34 cellular contexts compared by ENCODE assay signal in genomic region chr1:95263400-95263799, GRCh38.
"Had no signal": no experiment of that assay in that cellular context is flagged by ENCODE, and none has a peak within 500 bp of the region (broad histone marks: within the 10 kb centered on the region; RNA-seq: fewer than 3 reads in every experiment).

No MANE protein-coding gene starts in this region.

- H3K9me3 ChIP-seq: breast epithelium, colonic mucosa, esophagus squamous epithelium had no signal

- FAIRE-seq: endometrium, endothelial cell of umbilical vein, frontal cortex had no signal

- H3K36me3 ChIP-seq: breast epithelium, cardiac muscle cell, colonic mucosa, esophagus squamous epithelium had no signal

- DNase-seq: activated CD4-positive, alpha-beta memory T cell treated with anti-CD3 and anti-CD28 coated beads for 36 hours; activated CD4-positive, alpha-beta T cell treated with anti-CD3 and anti-CD28 coated beads for 36 hours; activated CD4-positive, alpha-beta T cell treated with anti-CD3 and anti-CD28 coated beads, Interleukin-2, amount 10 ng/mL, durations not matched to agents 24 days and 14 days; activated CD4-positive, CD25-positive, alpha-beta regulatory T cell; activated CD4-positive, CD25-positive, alpha-beta regulatory T cell treated with anti-CD3 and anti-CD28 coated beads, Interleukin-2, amount 50 U/mL, for 72 hours; activated CD8-positive, alpha-beta memory T cell treated with anti-CD3 and anti-CD28 coated beads, Interleukin-2, amount 10 ng/mL, durations not matched to agents 7 days and 5 days; activated CD8-positive, alpha-beta memory T cell treated with anti-CD3 and anti-CD28 coated beads, Interleukin-2, amount 50 U/mL, for 4 hours; activated CD8-positive, alpha-beta T cell treated with anti-CD3 and anti-CD28 coated beads, Interleukin-2, amount 10 ng/mL, durations not matched to agents 7 days and 5 days; activated gamma-delta T cell; activated naive CD4-positive, alpha-beta T cell; activated naive CD4-positive, alpha-beta T cell treated with anti-CD3 and anti-CD28 coated beads, Interleukin-2, amount 10 ng/mL, durations not matched to agents 7 days and 5 days; activated naive CD8-positive, alpha-beta T cell treated with anti-CD3 and anti-CD28 coated beads, Interleukin-2, amount 10 ng/mL, durations not matched to agents 7 days and 5 days; activated T-cell treated with anti-CD3 and anti-CD28 coated beads, Interleukin-2, amount 50 U/mL, for 24 hours; activated T-cell treated with anti-CD3 and anti-CD28 coated beads, Interleukin-2, amount 50 U/mL, for 72 hours; amniotic stem cell; anterior cingulate cortex; central memory CD4-positive, alpha-beta T cell; cerebellar nuclear complex; colonic mucosa; effector CD8-positive, alpha-beta T cell; esophagus squamous epithelium; head of caudate nucleus; hippocampal formation; T-helper 17 cell; T1000 had no signal

- H3K27me3 ChIP-seq: breast epithelium, cardiac muscle cell, colonic mucosa, esophagus squamous epithelium had no signal

- H3K36me3 Mint-ChIP-seq: activated CD4-positive, alpha-beta memory T cell treated with anti-CD3 and anti-CD28 coated beads for 36 hours; activated CD8-positive, alpha-beta memory T cell treated with anti-CD3 and anti-CD28 coated beads, Interleukin-2, amount 10 ng/mL, durations not matched to agents 7 days and 5 days; activated naive CD4-positive, alpha-beta T cell treated with anti-CD3 and anti-CD28 coated beads, Interleukin-2, amount 10 ng/mL, durations not matched to agents 7 days and 5 days; activated naive CD4-positive, alpha-beta T cell treated with anti-CD3 and anti-CD28 coated beads, Interleukin-2, amount 50 U/mL, for 72 hours; activated naive CD8-positive, alpha-beta T cell treated with anti-CD3 and anti-CD28 coated beads, Interleukin-2, amount 10 ng/mL, durations not matched to agents 7 days and 5 days; brain had no signal

- H3K27me3 Mint-ChIP-seq: activated naive CD4-positive, alpha-beta T cell treated with anti-CD3 and anti-CD28 coated beads, Interleukin-2, amount 10 ng/mL, durations not matched to agents 7 days and 5 days; activated naive CD8-positive, alpha-beta T cell treated with anti-CD3 and anti-CD28 coated beads, Interleukin-2, amount 10 ng/mL, durations not matched to agents 7 days and 5 days; brain; T-helper 17 cell had no signal

- H3K27ac Mint-ChIP-seq: activated CD4-positive, alpha-beta memory T cell treated with anti-CD3 and anti-CD28 coated beads for 36 hours; activated CD4-positive, alpha-beta T cell treated with anti-CD3 and anti-CD28 coated beads for 36 hours; activated CD4-positive, alpha-beta T cell treated with anti-CD3 and anti-CD28 coated beads, Interleukin-2, amount 10 ng/mL, durations not matched to agents 24 days and 14 days; activated CD8-positive, alpha-beta memory T cell treated with anti-CD3 and anti-CD28 coated beads, Interleukin-2, amount 10 ng/mL, durations not matched to agents 7 days and 5 days; activated CD8-positive, alpha-beta T cell treated with anti-CD3 and anti-CD28 coated beads, Interleukin-2, amount 10 ng/mL, durations not matched to agents 7 days and 5 days; activated naive CD4-positive, alpha-beta T cell treated with anti-CD3 and anti-CD28 coated beads, Interleukin-2, amount 10 ng/mL, durations not matched to agents 7 days and 5 days; activated naive CD4-positive, alpha-beta T cell treated with anti-CD3 and anti-CD28 coated beads, Interleukin-2, amount 50 U/mL, for 72 hours; activated naive CD8-positive, alpha-beta T cell treated with anti-CD3 and anti-CD28 coated beads, Interleukin-2, amount 10 ng/mL, durations not matched to agents 7 days and 5 days; activated T-cell treated with anti-CD3 and anti-CD28 coated beads, Interleukin-2, amount 50 U/mL, for 24 hours; activated T-cell treated with anti-CD3 and anti-CD28 coated beads, Interleukin-2, amount 50 U/mL, for 72 hours; brain; T-helper 17 cell; T-helper 2 cell treated with Interferon-gamma antibody and Interleukin-4, amounts not matched to agents 5 μg/mL and 100 μg/mL, for 36 hours had no signal

- H3K4me3 ChIP-seq: breast epithelium, cardiac muscle cell, colonic mucosa, esophagus squamous epithelium had no signal

- ATAC-seq: activated CD4-positive, alpha-beta T cell treated with anti-CD3 and anti-CD28 coated beads for 36 hours; activated CD8-positive, alpha-beta memory T cell treated with anti-CD3 and anti-CD28 coated beads, Interleukin-2, amount 10 ng/mL, durations not matched to agents 7 days and 5 days; activated CD8-positive, alpha-beta T cell treated with anti-CD3 and anti-CD28 coated beads, Interleukin-2, amount 10 ng/mL, durations not matched to agents 7 days and 5 days; activated naive CD4-positive, alpha-beta T cell treated with anti-CD3 and anti-CD28 coated beads, Interleukin-2, amount 50 U/mL, for 72 hours; activated T-cell treated with anti-CD3 and anti-CD28 coated beads, Interleukin-2, amount 50 U/mL, for 72 hours; T-helper 17 cell had no signal

- H3K4me3 Mint-ChIP-seq: activated CD4-positive, alpha-beta memory T cell treated with anti-CD3 and anti-CD28 coated beads for 36 hours; activated CD4-positive, alpha-beta T cell treated with anti-CD3 and anti-CD28 coated beads for 36 hours; activated CD4-positive, alpha-beta T cell treated with anti-CD3 and anti-CD28 coated beads, Interleukin-2, amount 10 ng/mL, durations not matched to agents 24 days and 14 days; activated CD8-positive, alpha-beta memory T cell treated with anti-CD3 and anti-CD28 coated beads, Interleukin-2, amount 10 ng/mL, durations not matched to agents 7 days and 5 days; activated CD8-positive, alpha-beta T cell treated with anti-CD3 and anti-CD28 coated beads, Interleukin-2, amount 10 ng/mL, durations not matched to agents 7 days and 5 days; activated naive CD4-positive, alpha-beta T cell treated with anti-CD3 and anti-CD28 coated beads, Interleukin-2, amount 10 ng/mL, durations not matched to agents 7 days and 5 days; activated naive CD8-positive, alpha-beta T cell treated with anti-CD3 and anti-CD28 coated beads, Interleukin-2, amount 10 ng/mL, durations not matched to agents 7 days and 5 days; activated T-cell treated with anti-CD3 and anti-CD28 coated beads, Interleukin-2, amount 50 U/mL, for 24 hours; activated T-cell treated with anti-CD3 and anti-CD28 coated beads, Interleukin-2, amount 50 U/mL, for 72 hours; brain; T-helper 17 cell; T-helper 2 cell treated with Interferon-gamma antibody and Interleukin-4, amounts not matched to agents 5 μg/mL and 100 μg/mL, for 36 hours had no signal

- H3K9me3 Mint-ChIP-seq: activated CD4-positive, alpha-beta memory T cell treated with anti-CD3 and anti-CD28 coated beads for 36 hours; activated CD4-positive, alpha-beta T cell treated with anti-CD3 and anti-CD28 coated beads, Interleukin-2, amount 10 ng/mL, durations not matched to agents 24 days and 14 days; activated naive CD4-positive, alpha-beta T cell treated with anti-CD3 and anti-CD28 coated beads, Interleukin-2, amount 10 ng/mL, durations not matched to agents 7 days and 5 days; activated naive CD8-positive, alpha-beta T cell treated with anti-CD3 and anti-CD28 coated beads, Interleukin-2, amount 10 ng/mL, durations not matched to agents 7 days and 5 days; activated T-cell treated with anti-CD3 and anti-CD28 coated beads, Interleukin-2, amount 50 U/mL, for 24 hours; brain; T-helper 2 cell treated with Interferon-gamma antibody and Interleukin-4, amounts not matched to agents 5 μg/mL and 100 μg/mL, for 36 hours had no signal

- H3K27ac ChIP-seq: breast epithelium, cardiac muscle cell, colonic mucosa, epithelial cell of prostate, esophagus squamous epithelium had no signal

- H3K4me1 ChIP-seq: breast epithelium, colonic mucosa, esophagus squamous epithelium had no signal

- H3K4me1 Mint-ChIP-seq: activated CD4-positive, alpha-beta T cell treated with anti-CD3 and anti-CD28 coated beads for 36 hours; activated CD4-positive, alpha-beta T cell treated with anti-CD3 and anti-CD28 coated beads, Interleukin-2, amount 10 ng/mL, durations not matched to agents 24 days and 14 days; activated CD8-positive, alpha-beta memory T cell treated with anti-CD3 and anti-CD28 coated beads, Interleukin-2, amount 10 ng/mL, durations not matched to agents 7 days and 5 days; activated naive CD4-positive, alpha-beta T cell treated with anti-CD3 and anti-CD28 coated beads, Interleukin-2, amount 10 ng/mL, durations not matched to agents 7 days and 5 days; activated naive CD8-positive, alpha-beta T cell treated with anti-CD3 and anti-CD28 coated beads, Interleukin-2, amount 10 ng/mL, durations not matched to agents 7 days and 5 days; T-helper 17 cell had no signal
